ENCODE assay signal across 1 cellular context in the genomic region with DNA sequence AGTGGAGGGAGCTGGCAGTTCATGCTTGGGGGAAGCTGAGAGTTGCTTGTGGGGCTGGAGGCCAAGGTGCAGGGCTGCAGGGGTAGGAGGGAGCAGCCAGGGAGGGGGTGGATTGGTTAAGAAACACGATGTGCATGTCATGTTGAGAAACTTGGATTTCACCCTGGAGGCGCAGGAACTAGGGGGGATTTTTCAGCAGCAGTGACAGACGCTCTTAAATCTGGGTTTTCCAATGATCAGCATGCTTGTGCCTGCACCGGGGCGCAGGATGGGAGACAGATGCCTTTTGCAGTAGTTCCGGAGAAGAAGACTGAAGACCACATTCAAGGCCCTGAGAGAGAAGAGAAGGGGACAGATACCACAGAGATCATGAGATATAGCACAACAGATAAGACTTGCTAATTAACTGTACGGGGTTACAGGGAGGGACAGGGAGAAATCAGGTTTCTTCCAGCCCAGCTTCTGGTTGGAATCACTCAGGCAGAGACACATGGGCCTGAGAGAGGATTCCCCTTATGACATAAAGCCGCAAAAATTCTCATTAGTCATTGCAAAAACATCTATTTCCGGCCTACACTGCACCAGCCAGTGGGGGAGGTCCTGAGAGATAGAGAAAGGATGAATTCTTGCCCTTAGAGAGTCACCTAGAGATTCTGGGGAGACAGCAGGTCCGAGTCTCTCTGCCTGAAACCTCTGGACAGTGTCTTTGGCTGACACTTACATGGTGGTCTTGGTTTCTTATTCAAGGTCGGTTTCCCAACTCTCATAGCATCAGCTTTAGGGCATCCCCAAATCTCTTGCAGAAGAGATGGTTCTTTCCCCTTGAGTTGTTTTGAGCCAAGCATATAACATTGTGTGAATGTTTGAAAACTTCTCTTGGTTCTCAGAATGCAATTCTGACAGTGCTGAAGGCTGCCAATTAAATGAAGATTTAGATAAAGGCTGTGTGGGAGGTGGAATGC.
TF ChIP-seq lines count a peak whose summit lies in the region.

No MANE protein-coding gene starts in this region.

TF ChIP-seq in A549, 52 proteins besides CTCF, POLR2A, EP300 and RAD21 (continued from another document):
- TF ChIP-seq, protein P1, sequence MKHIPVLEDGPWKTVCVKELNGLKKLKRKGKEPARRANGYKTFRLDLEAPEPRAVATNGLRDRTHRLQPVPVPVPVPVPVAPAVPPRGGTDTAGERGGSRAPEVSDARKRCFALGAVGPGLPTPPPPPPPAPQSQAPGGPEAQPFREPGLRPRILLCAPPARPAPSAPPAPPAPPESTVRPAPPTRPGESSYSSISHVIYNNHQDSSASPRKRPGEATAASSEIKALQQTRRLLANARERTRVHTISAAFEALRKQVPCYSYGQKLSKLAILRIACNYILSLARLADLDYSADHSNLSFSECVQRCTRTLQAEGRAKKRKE (CRISPR knock-in tag; IDR thresholded peaks at IDR 0.05; ENCODE audit: low read depth) = no peak
- TF ChIP-seq HOXA7 (CRISPR knock-in tag; IDR thresholded peaks at IDR 0.05) = no peak
- TF ChIP-seq EHF (CRISPR knock-in tag; IDR thresholded peaks at IDR 0.05) = no peak
- TF ChIP-seq NFE2L2 (conservative IDR thresholded peaks at IDR 0.05; ENCODE audit: low read length) = no peak
- no peak for TF ChIP-seq SREBF2 (IDR thresholded peaks at IDR 0.05)
- 0 out of 5 replicates have a peak, but pooled peaks of 1 of the 2 experiments have one; percentile 26 for TF ChIP-seq JUN (IDR thresholded peaks at IDR 0.05)
- TF ChIP-seq JUNB (IDR thresholded peaks at IDR 0.05) = 0 out of 2 replicates have a peak, but pooled peaks have one; percentile 31
- TF ChIP-seq FOXS1 (CRISPR knock-in tag; IDR thresholded peaks at IDR 0.05) = no peak
- no peak for TF ChIP-seq ZSCAN20 (CRISPR knock-in tag; IDR thresholded peaks at IDR 0.05)
- no peak for TF ChIP-seq NR3C1 (IDR thresholded peaks at IDR 0.05)
- TF ChIP-seq SMC3 (IDR thresholded peaks at IDR 0.05) = no peak
- no peak for TF ChIP-seq NPAS2 (CRISPR knock-in tag; IDR thresholded peaks at IDR 0.05; ENCODE audit: borderline replicate concordance)
- TF ChIP-seq KDM5A (IDR thresholded peaks at IDR 0.05) = no peak
- TF ChIP-seq RFX5 (IDR thresholded peaks at IDR 0.05) = no peak
- no peak for TF ChIP-seq HEYL (CRISPR knock-in tag; IDR thresholded peaks at IDR 0.05)
- TF ChIP-seq, protein P2, sequence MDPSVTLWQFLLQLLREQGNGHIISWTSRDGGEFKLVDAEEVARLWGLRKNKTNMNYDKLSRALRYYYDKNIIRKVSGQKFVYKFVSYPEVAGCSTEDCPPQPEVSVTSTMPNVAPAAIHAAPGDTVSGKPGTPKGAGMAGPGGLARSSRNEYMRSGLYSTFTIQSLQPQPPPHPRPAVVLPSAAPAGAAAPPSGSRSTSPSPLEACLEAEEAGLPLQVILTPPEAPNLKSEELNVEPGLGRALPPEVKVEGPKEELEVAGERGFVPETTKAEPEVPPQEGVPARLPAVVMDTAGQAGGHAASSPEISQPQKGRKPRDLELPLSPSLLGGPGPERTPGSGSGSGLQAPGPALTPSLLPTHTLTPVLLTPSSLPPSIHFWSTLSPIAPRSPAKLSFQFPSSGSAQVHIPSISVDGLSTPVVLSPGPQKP (IDR thresholded peaks at IDR 0.05; ENCODE audit: low read depth, low read length) = no peak
- TF ChIP-seq FOSL2 (IDR thresholded peaks at IDR 0.05) = peak; percentile 30; the same call in 1 of the 2 replicates
- TF ChIP-seq FOSL2 (CRISPR knock-in tag; IDR thresholded peaks at IDR 0.05) = peak; percentile 53
- no peak for TF ChIP-seq HDAC2 (IDR thresholded peaks at IDR 0.05)
- TF ChIP-seq, protein P3, sequence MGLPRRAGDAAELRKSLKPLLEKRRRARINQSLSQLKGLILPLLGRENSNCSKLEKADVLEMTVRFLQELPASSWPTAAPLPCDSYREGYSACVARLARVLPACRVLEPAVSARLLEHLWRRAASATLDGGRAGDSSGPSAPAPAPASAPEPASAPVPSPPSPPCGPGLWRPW (IDR thresholded peaks at IDR 0.05) = no peak
